8 cellular contexts compared by ENCODE assay signal in the genomic region with DNA sequence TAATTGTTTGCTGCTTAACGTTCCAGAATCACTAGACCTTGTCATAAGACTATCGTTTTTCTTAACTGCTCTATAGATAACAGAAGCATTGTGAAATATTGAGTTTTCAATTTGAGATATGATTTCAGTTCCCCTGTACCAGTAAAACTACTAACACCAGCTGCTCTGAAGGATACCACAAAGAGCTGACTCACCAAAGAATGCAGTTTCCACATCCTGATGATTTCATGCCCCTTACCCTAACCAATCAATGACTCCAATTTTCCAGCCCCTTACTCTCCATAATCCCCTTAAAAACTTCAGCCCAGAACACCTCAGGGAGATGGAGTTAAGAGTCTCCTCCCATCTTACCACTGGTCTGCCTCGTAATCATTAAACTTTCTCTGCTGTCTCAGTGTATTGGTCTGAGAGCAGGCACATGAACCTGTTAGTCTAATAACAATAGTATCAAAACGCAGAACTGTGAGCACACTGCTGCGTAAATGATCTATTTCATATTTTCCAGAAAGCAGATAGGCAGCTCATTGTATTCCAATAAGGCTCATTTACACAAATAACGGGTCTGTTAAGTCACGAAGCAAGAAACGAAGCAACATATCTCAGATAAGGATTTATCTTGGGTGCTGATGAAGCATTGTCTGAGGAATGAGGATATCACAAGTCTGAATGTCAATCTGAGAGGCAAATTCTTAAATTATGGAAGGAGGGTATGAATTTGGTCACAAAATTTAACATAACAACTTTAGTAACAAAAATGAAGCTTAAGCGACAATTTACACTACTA. TPM values are rescaled to one million over a fixed set of nuclear protein-coding genes. Genes with fewer than 3 reads are reported as not detected.
DNase-seq lines count a peak whose midpoint lies in the region; ATAC-seq lines count a peak whose summit lies in the region.

No MANE protein-coding gene starts in this region.

- DNase-seq in NOMO-1 (lab: John Stamatoyannopoulos, UW; ENCODE audit: unreplicated experiment in 2 of 2) = peak; percentile 61 to 97
- DNase-seq in dermis blood vessel endothelial cell = peak; percentile 61
- DNase-seq in stimulated activated naive CD8-positive, alpha-beta T cell treated with anti-CD3 and anti-CD28 coated beads, Interleukin-15, amount 100 ng/mL, for 72 hours = peak in 1 of 2 donors; percentile 14
- no peak for DNase-seq in NCI-H524 (lab: John Stamatoyannopoulos, UW)
- no peak for DNase-seq in stimulated activated CD4-positive, alpha-beta T cell treated with anti-CD3 and anti-CD28 coated beads, Interleukin-2, amount 100 ng/mL, for 48 hours
- no peak for DNase-seq in NCI-H510A (lab: John Stamatoyannopoulos, UW)

- H3K27ac Mint-ChIP-seq in stimulated activated naive CD8-positive, alpha-beta T cell treated with anti-CD3 and anti-CD28 coated beads, Interleukin-15, amount 100 ng/mL, for 72 hours = peak overlapping the region in 1 of 2 donors; percentile 60

- peaks cover 67% of the 10 kb centered on the region for H3K27me3 Mint-ChIP-seq in stimulated activated naive CD8-positive, alpha-beta T cell treated with anti-CD3 and anti-CD28 coated beads, Interleukin-15, amount 100 ng/mL, for 72 hours

- ATAC-seq in GM18861 (IDR thresholded peaks at IDR 0.05; ENCODE audit: unreplicated experiment) (peak; percentile 94), HG02759 (IDR thresholded peaks at IDR 0.05; ENCODE audit: unreplicated experiment) (peak; percentile 89)
- peak; percentile 85 for ATAC-seq in stimulated activated naive CD8-positive, alpha-beta T cell treated with anti-CD3 and anti-CD28 coated beads, Interleukin-15, amount 100 ng/mL, for 72 hours

- peaks cover 37% of the 10 kb centered on the region for H3K4me1 Mint-ChIP-seq in stimulated activated naive CD8-positive, alpha-beta T cell treated with anti-CD3 and anti-CD28 coated beads, Interleukin-15, amount 100 ng/mL, for 72 hours

- peaks cover 0 to 11% of the 10 kb centered on the region in 2 donors for H3K9me3 Mint-ChIP-seq in stimulated activated naive CD8-positive, alpha-beta T cell treated with anti-CD3 and anti-CD28 coated beads, Interleukin-15, amount 100 ng/mL, for 72 hours

- H3K4me3 Mint-ChIP-seq in stimulated activated naive CD8-positive, alpha-beta T cell treated with anti-CD3 and anti-CD28 coated beads, Interleukin-15, amount 100 ng/mL, for 72 hours = peak overlapping the region; percentile 8 to 16

RNA-seq across cellular contexts. Expression of a gene that starts 14.1 kb away (rescaled TPM):
- 0.17 and 1.5 TPM in 2 replicates for total RNA-seq in dermis blood vessel endothelial cell

Comparison
In these comparisons a context has a peak if more than half of its experiments do, and no peak if none do; other contexts are left out.
1. DNase-seq: peak in NOMO-1 (2 of 2) and dermis blood vessel endothelial cell (single experiment); none in NCI-H524 (0 of 2), stimulated activated CD4-positive, alpha-beta T cell treated with anti-CD3 and anti-CD28 coated beads, Interleukin-2, amount 100 ng/mL, for 48 hours (0 of 2) and NCI-H510A (single experiment).
2. Peak in every context shown above with its lines, with median percentiles within 50 percentile points of each other: ATAC-seq.